In genomic region chr6:100753421-100753820, GRCh38 we compare ENCODE assay signal across 15 cellular contexts.
DNase-seq lines count a peak whose midpoint lies in the region; ATAC-seq lines count a peak whose summit lies in the region.
"Had no signal": no experiment of that assay in that cellular context is flagged by ENCODE, and none has a peak within 500 bp of the region (broad histone marks: within the 10 kb centered on the region; RNA-seq: fewer than 3 reads in every experiment).

No MANE protein-coding gene starts in this region.

- DNase-seq in DMS 273 (lab: John Stamatoyannopoulos, UW; ENCODE audit: unreplicated experiment) (peak; percentile 3), DMS 273 treated with DMSO at 0.1 percent for 48 hours (lab: John Stamatoyannopoulos, UW) (no peak), NCI-H82 (lab: John Stamatoyannopoulos, UW) (peak; percentile 58), NCI-H82 treated with DMSO at 0.1 percent for 48 hours (lab: John Stamatoyannopoulos, UW; ENCODE audit: unreplicated experiment) (no peak), NCI-H2227 (lab: John Stamatoyannopoulos, UW; ENCODE audit: unreplicated experiment) (peak; percentile 13), NCI-H69 (lab: John Stamatoyannopoulos, UW) (peak; percentile 22)
- DNase-seq: AML-193; Caco-2; Calu3; CD4-positive, alpha-beta T cell; CD8-positive, alpha-beta T cell; DMS79 treated with DMSO at 0.1 percent for 48 hours; GF-D8 had no signal

- ATAC-seq in GM19023 (IDR thresholded peaks at IDR 0.05; ENCODE audit: unreplicated experiment), result no peak
- ATAC-seq: A549; CD8-positive, alpha-beta T cell had no signal

Comparison
In these comparisons a context has a peak if more than half of its experiments do, and no peak if none do; other contexts are left out.
1. DNase-seq: peak in DMS 273 (single experiment), NCI-H82 (single experiment), NCI-H2227 (single experiment) and NCI-H69 (single experiment); none in DMS 273 treated with DMSO at 0.1 percent for 48 hours (single experiment) and NCI-H82 treated with DMSO at 0.1 percent for 48 hours (single experiment).